ENCODE assay signal across 17 cellular contexts in the genomic region with DNA sequence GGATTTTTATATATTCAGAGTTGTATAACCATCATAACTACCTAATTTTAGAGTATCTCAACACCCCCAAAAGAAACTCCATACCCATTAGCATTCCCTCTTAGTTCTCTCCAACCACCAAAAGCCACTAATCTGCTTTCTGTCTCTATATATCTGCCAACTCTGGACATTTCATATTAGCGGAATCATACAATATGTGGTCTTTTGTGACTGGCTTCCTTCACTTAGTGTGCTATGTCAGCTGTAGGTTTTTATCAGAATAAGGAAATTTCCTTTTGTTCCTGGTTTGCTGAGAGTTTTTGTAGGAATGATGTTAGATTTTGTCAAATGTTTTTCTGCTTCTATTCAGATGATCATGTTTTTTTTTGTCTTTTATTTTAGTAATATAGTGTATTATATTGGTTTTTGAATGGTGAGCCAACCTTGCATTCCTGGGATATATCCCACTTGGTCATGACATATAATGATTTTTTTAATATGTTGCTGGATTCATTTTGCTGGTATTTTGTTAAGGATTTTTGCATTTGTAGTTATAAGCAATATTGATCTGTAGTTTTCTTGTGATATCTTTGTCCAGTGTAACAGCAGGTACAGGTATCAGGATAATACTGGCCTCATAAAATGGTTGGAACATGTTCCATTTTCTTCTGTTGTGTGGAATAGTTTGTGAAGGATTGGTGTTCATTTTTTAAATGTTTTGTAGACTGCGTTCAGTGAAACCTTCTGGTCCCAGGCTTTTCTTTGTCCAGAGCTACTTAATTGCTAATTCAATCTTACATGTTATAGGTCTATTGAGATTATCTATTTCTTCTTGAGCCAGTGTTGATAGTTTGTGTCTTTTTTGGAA. TPM values are rescaled to one million over a fixed set of nuclear protein-coding genes. Genes with fewer than 3 reads are reported as not detected.
A peak's percentile ranks its signal among the peaks of the same experiment; 100 is the strongest.
DNase-seq lines count a peak whose midpoint lies in the region; ATAC-seq and TF ChIP-seq lines count a peak whose summit lies in the region.
"Had no signal": no experiment of that assay in that cellular context is flagged by ENCODE, and none has a peak within 500 bp of the region (broad histone marks: within the 10 kb centered on the region; RNA-seq: fewer than 3 reads in every experiment).

No MANE protein-coding gene starts in this region.

- intact Hi-C loops in activated CD4-positive, alpha-beta T cell treated with anti-CD3 and anti-CD28 coated beads for 36 hours (cut with DNase I, micrococcal nuclease): loop anchor here in 1 of 2 experiments (5.0 kb wide), 1 partner anchor 49 kb away; no protein-coding TSS in a partner anchor
- intact Hi-C loops in CD4-positive, alpha-beta T cell (cut with DNase I, micrococcal nuclease): no loop called here

- CTCF ChIA-PET in activated CD4-positive, alpha-beta T cell treated with anti-CD3 and anti-CD28 coated beads for 36 hours (lab: Charles Lee): interaction anchor here (1.0 to 3.2 kb wide), 3 partner anchors 12 to 15 kb away, joined by 3 to 10 read pairs (median 4); no protein-coding TSS in a partner anchor
- CTCF ChIA-PET in CD4-positive, alpha-beta T cell (lab: Charles Lee): interaction anchor here (1.5 kb wide), 1 partner anchor 15 kb away, joined by 4 read pairs; no protein-coding TSS in a partner anchor

- H3K4me3 ChIP-seq in osteoblast (ENCODE audit: insufficient read depth, low read length): no peak overlapping the region
- H3K4me3 ChIP-seq: BLaER1, GM12878 had no signal

- no peak overlapping the region for H3K4me2 ChIP-seq in osteoblast (ENCODE audit: insufficient read depth, low read length)
- H3K4me2 ChIP-seq: BLaER1 had no signal

- peaks cover 79% of the 10 kb centered on the region for H3K79me2 ChIP-seq in osteoblast (ENCODE audit: insufficient read depth, low read length)

- no peak overlapping the region for H2AFZ ChIP-seq in osteoblast (ENCODE audit: low read length)

- peaks cover 16% of the 10 kb centered on the region for H4K20me1 ChIP-seq in osteoblast (ENCODE audit: insufficient read depth, low read length)

- peaks cover 7% of the 10 kb centered on the region for H3K9me3 ChIP-seq in CD4-positive, alpha-beta T cell (ENCODE audit: control insufficient read depth, low read length)
- H3K9me3 ChIP-seq in osteoblast (ENCODE audit: low read depth, low read length): no peaks in the 10 kb centered on the region
- H3K9me3 ChIP-seq: BLaER1 had no signal

- H3K4me1 ChIP-seq in osteoblast (ENCODE audit: insufficient read depth, low read length): no peaks in the 10 kb centered on the region
- H3K4me1 ChIP-seq: BLaER1 had no signal

- peaks cover 73% of the 10 kb centered on the region for H3K36me3 Mint-ChIP-seq in activated CD4-positive, alpha-beta T cell treated with anti-CD3 and anti-CD28 coated beads for 36 hours (ENCODE audit: low read depth)
- H3K36me3 Mint-ChIP-seq in CD4-positive, alpha-beta T cell (ENCODE audit: low read depth): peaks cover 80% of the 10 kb centered on the region
- H3K36me3 Mint-ChIP-seq in activated naive CD8-positive, alpha-beta T cell treated with anti-CD3 and anti-CD28 coated beads, Interleukin-2, amount 50 U/mL, for 24 hours (ENCODE audit: low read depth): peaks cover 76% of the 10 kb centered on the region

- H3K27me3 Mint-ChIP-seq in activated CD4-positive, alpha-beta T cell treated with anti-CD3 and anti-CD28 coated beads for 36 hours: no peaks in the 10 kb centered on the region
- H3K27me3 Mint-ChIP-seq in CD4-positive, alpha-beta T cell: no peaks in the 10 kb centered on the region
- H3K27me3 Mint-ChIP-seq in activated naive CD8-positive, alpha-beta T cell treated with anti-CD3 and anti-CD28 coated beads, Interleukin-2, amount 50 U/mL, for 24 hours: no peaks in the 10 kb centered on the region

- peaks cover 2% of the 10 kb centered on the region for H3K9me3 Mint-ChIP-seq in activated CD4-positive, alpha-beta T cell treated with anti-CD3 and anti-CD28 coated beads for 36 hours (ENCODE audit: low read depth)
- H3K9me3 Mint-ChIP-seq in CD4-positive, alpha-beta T cell: peaks cover 3% of the 10 kb centered on the region
- H3K9me3 Mint-ChIP-seq in activated naive CD8-positive, alpha-beta T cell treated with anti-CD3 and anti-CD28 coated beads, Interleukin-2, amount 50 U/mL, for 24 hours: no peaks in the 10 kb centered on the region
- H3K9me3 Mint-ChIP-seq: H9 had no signal

- H3K4me3 Mint-ChIP-seq in activated CD4-positive, alpha-beta T cell treated with anti-CD3 and anti-CD28 coated beads for 36 hours: no peak overlapping the region
- H3K4me3 Mint-ChIP-seq in CD4-positive, alpha-beta T cell: no peak overlapping the region
- no peak overlapping the region for H3K4me3 Mint-ChIP-seq in activated naive CD8-positive, alpha-beta T cell treated with anti-CD3 and anti-CD28 coated beads, Interleukin-2, amount 50 U/mL, for 24 hours
- H3K4me3 Mint-ChIP-seq: H9 had no signal

- no peak for ATAC-seq in activated CD4-positive, alpha-beta T cell treated with anti-CD3 and anti-CD28 coated beads for 36 hours
- no peak for ATAC-seq in CD4-positive, alpha-beta T cell (ENCODE audit: poor library complexity)
- ATAC-seq in activated naive CD8-positive, alpha-beta T cell treated with anti-CD3 and anti-CD28 coated beads, Interleukin-2, amount 50 U/mL, for 24 hours: no peak
- no peak for ATAC-seq in GM18520 (IDR thresholded peaks at IDR 0.05; ENCODE audit: unreplicated experiment)
- ATAC-seq: GM12878 had no signal

- peaks cover 89% of the 10 kb centered on the region for H3K36me3 ChIP-seq in osteoblast (ENCODE audit: insufficient read depth, low read length)

- no peak for DNase-seq in activated CD4-positive, alpha-beta T cell treated with anti-CD3 and anti-CD28 coated beads for 36 hours
- no peak for DNase-seq in activated CD4-positive, alpha-beta T cell treated with anti-CD3 and anti-CD28 coated beads for 1 hour
- DNase-seq in CD4-positive, alpha-beta T cell: no peak
- no peak for DNase-seq in activated naive CD8-positive, alpha-beta T cell treated with anti-CD3 and anti-CD28 coated beads, Interleukin-2, amount 50 U/mL, for 24 hours
- peak; percentile 44 for DNase-seq in osteoblast (ENCODE audit: insufficient read length, low spot score, missing footprints)
- DNase-seq in stimulated activated CD8-positive, alpha-beta memory T cell treated with anti-CD3 and anti-CD28 coated beads, Interleukin-4, amount 100 ng/mL, for 48 hours: no peak
- no peak for DNase-seq in GM13977 (ENCODE audit: low spot score)
- DNase-seq: AML-193, DMS79, GOT3, H9, IMR-90 had no signal

- H3K27me3 ChIP-seq in CD4-positive, alpha-beta T cell (ENCODE audit: control insufficient read depth, insufficient read depth, low read length): no peaks in the 10 kb centered on the region
- H3K27me3 ChIP-seq in osteoblast (ENCODE audit: insufficient read depth, low read length): no peaks in the 10 kb centered on the region
- H3K27me3 ChIP-seq: BLaER1 had no signal

- peak overlapping the region; percentile 15 for H3K27ac Mint-ChIP-seq in activated CD4-positive, alpha-beta T cell treated with anti-CD3 and anti-CD28 coated beads for 36 hours
- peak overlapping the region; percentile 51 for H3K27ac Mint-ChIP-seq in CD4-positive, alpha-beta T cell
- peak overlapping the region; percentile 10 for H3K27ac Mint-ChIP-seq in activated naive CD8-positive, alpha-beta T cell treated with anti-CD3 and anti-CD28 coated beads, Interleukin-2, amount 50 U/mL, for 24 hours

- peaks cover 67% of the 10 kb centered on the region for H3K4me1 Mint-ChIP-seq in activated CD4-positive, alpha-beta T cell treated with anti-CD3 and anti-CD28 coated beads for 36 hours
- H3K4me1 Mint-ChIP-seq in CD4-positive, alpha-beta T cell (ENCODE audit: low read depth): peaks cover 49% of the 10 kb centered on the region
- H3K4me1 Mint-ChIP-seq in activated naive CD8-positive, alpha-beta T cell treated with anti-CD3 and anti-CD28 coated beads, Interleukin-2, amount 50 U/mL, for 24 hours: peaks cover 78% of the 10 kb centered on the region

- no peak for TF ChIP-seq CTCF in CD4-positive, alpha-beta T cell (IDR thresholded peaks at IDR 0.05)
- TF ChIP-seq CTCF in osteoblast (IDR thresholded peaks at IDR 0.05; ENCODE audit: extremely low read depth, low read depth, low read length) (no peak), GM13977 (IDR thresholded peaks at IDR 0.05; ENCODE audit: extremely low read depth, insufficient read depth, missing control alignments) (no peak)

- no peak overlapping the region for H3K27ac ChIP-seq in CD4-positive, alpha-beta T cell (ENCODE audit: low read depth, low read length)
- H3K27ac ChIP-seq in osteoblast (ENCODE audit: low read depth, low read length): no peak overlapping the region
- H3K27ac ChIP-seq: 22Rv1, BLaER1 had no signal

- POLR2A ChIA-PET in activated CD4-positive, alpha-beta T cell treated with anti-CD3 and anti-CD28 coated beads for 36 hours (lab: Charles Lee): no interaction called here
- POLR2A ChIA-PET in CD4-positive, alpha-beta T cell (lab: Charles Lee): no interaction called here

- in situ Hi-C loops in GM13977 (cut with MboI; ENCODE audit: low pct_unique_long_range_greater_than_20kb, low sequenced_read_pairs, unreplicated experiment): no loop called here

RNA-seq across cellular contexts. Expression of a gene that starts 16.8 kb away (rescaled TPM):
- total RNA-seq in activated CD4-positive, alpha-beta T cell treated with anti-CD3 and anti-CD28 coated beads for 36 hours: 10 to 100 TPM; 31.8 to 32.3 TPM
- total RNA-seq in CD4-positive, alpha-beta T cell: 10 to 100 TPM; 17.8 to 18.5 TPM
- total RNA-seq in osteoblast: 25.9 and 44.2 TPM in 2 replicates

RNA-seq across cellular contexts. Expression of a gene that starts 19.1 kb away (rescaled TPM):
- 100 to 1,000 TPM; 402 to 506 TPM for total RNA-seq in activated CD4-positive, alpha-beta T cell treated with anti-CD3 and anti-CD28 coated beads for 36 hours
- 10 to 100 TPM; 68.1 to 72.1 TPM for total RNA-seq in CD4-positive, alpha-beta T cell
- 78.4 and 85.8 TPM in 2 replicates for total RNA-seq in osteoblast

RNA-seq across cellular contexts. Expression of a gene that starts 20.2 kb away (rescaled TPM):
- 10 to 100 TPM; 84.4 to 85.9 TPM for total RNA-seq in activated CD4-positive, alpha-beta T cell treated with anti-CD3 and anti-CD28 coated beads for 36 hours
- 10 to 100 TPM; 79.3 to 84.2 TPM for total RNA-seq in CD4-positive, alpha-beta T cell
- total RNA-seq in osteoblast: 35.9 and 43.8 TPM in 2 replicates

RNA-seq across cellular contexts. Expression of a gene that starts 34.8 kb away (rescaled TPM):
- total RNA-seq in activated CD4-positive, alpha-beta T cell treated with anti-CD3 and anti-CD28 coated beads for 36 hours: 10 to 100 TPM; 47.7 to 49.8 TPM
- total RNA-seq in CD4-positive, alpha-beta T cell: 10 to 100 TPM; 44.9 to 49.3 TPM
- 9.8 and 11.8 TPM in 2 replicates for total RNA-seq in osteoblast

RNA-seq across cellular contexts. Expression of a gene that starts 54.1 kb away (rescaled TPM):
- not detected for total RNA-seq in activated CD4-positive, alpha-beta T cell treated with anti-CD3 and anti-CD28 coated beads for 36 hours
- not detected for total RNA-seq in CD4-positive, alpha-beta T cell
- 0.36 and 0.59 TPM in 2 replicates for total RNA-seq in osteoblast
- total RNA-seq: G401, GM12878, H9, IMR-90 had no signal
